21 cellular contexts compared by ENCODE assay signal in genomic region chr15:68440136-68440535, GRCh38. TPM values are rescaled to one million over a fixed set of nuclear protein-coding genes. Genes with fewer than 3 reads are reported as not detected.
"Had no signal": no experiment of that assay in that cellular context is flagged by ENCODE, and none has a peak within 500 bp of the region (broad histone marks: within the 10 kb centered on the region; RNA-seq: fewer than 3 reads in every experiment).

No MANE protein-coding gene starts in this region.

- DNase-seq: activated CD4-positive, alpha-beta T cell treated with anti-CD3 and anti-CD28 coated beads, Interleukin-2, amount 50 U/mL, for 1 hour; activated CD4-positive, CD25-positive, alpha-beta regulatory T cell treated with anti-CD3 and anti-CD28 coated beads, Interleukin-2, amount 50 U/mL, for 72 hours; activated naive CD4-positive, alpha-beta T cell; activated naive CD8-positive, alpha-beta T cell treated with anti-CD3 and anti-CD28 coated beads for 36 hours; activated T-cell treated with anti-CD3 and anti-CD28 coated beads, Interleukin-2, amount 50 U/mL, for 1 hour; amniotic stem cell; gastrocnemius medialis; head of caudate nucleus; kidney glomerular epithelial cell; left ventricle myocardium superior; mucosa of descending colon; naive B cell; stimulated activated CD4-positive, alpha-beta T cell treated with anti-CD3 and anti-CD28 coated beads, Interleukin-2, amount 100 ng/mL, for 48 hours; testis; upper lobe of left lung had no signal

- H3K27me3 ChIP-seq: testis, upper lobe of left lung had no signal

- H3K4me3 ChIP-seq: cardiac muscle cell, gastrocnemius medialis, mucosa of descending colon, testis, upper lobe of left lung had no signal

- H3K4me1 ChIP-seq: gastrocnemius medialis, testis, upper lobe of left lung had no signal

- H3K36me3 ChIP-seq: cardiac muscle cell, gastrocnemius medialis, upper lobe of left lung had no signal

- H3K4me1 Mint-ChIP-seq: activated naive CD8-positive, alpha-beta T cell treated with anti-CD3 and anti-CD28 coated beads for 36 hours; activated T-helper 17 cell treated with anti-CD3 and anti-CD28 coated beads, Interleukin-2, amount 50 U/mL, for 72 hours; memory B cell; naive B cell; neural crest cell had no signal

- ATAC-seq: activated T-helper 17 cell treated with anti-CD3 and anti-CD28 coated beads, Interleukin-2, amount 50 U/mL, for 72 hours had no signal

- H3K4me3 Mint-ChIP-seq: activated naive CD8-positive, alpha-beta T cell treated with anti-CD3 and anti-CD28 coated beads for 36 hours; activated T-helper 17 cell treated with anti-CD3 and anti-CD28 coated beads, Interleukin-2, amount 50 U/mL, for 72 hours; memory B cell; naive B cell; neural crest cell had no signal

- H3K9me3 ChIP-seq: gastrocnemius medialis, mucosa of descending colon, testis, upper lobe of left lung had no signal

- H3K9me3 Mint-ChIP-seq: activated naive CD8-positive, alpha-beta T cell treated with anti-CD3 and anti-CD28 coated beads for 36 hours; activated T-helper 17 cell treated with anti-CD3 and anti-CD28 coated beads, Interleukin-2, amount 50 U/mL, for 72 hours; memory B cell; naive B cell had no signal

- H3K27ac ChIP-seq: cardiac muscle cell, gastrocnemius medialis, testis, upper lobe of left lung, VCaP had no signal

- H3K27ac Mint-ChIP-seq: activated naive CD8-positive, alpha-beta T cell treated with anti-CD3 and anti-CD28 coated beads for 36 hours; activated T-helper 17 cell treated with anti-CD3 and anti-CD28 coated beads, Interleukin-2, amount 50 U/mL, for 72 hours; memory B cell; naive B cell; progenitor cell of endocrine pancreas had no signal

RNA-seq across cellular contexts. Expression of gene ITGA11, which starts 8.2 kb away (rescaled TPM):
- total RNA-seq: progenitor cell of endocrine pancreas had no signal
